In genomic region chr1:6007318-6008083, GRCh38 we compare ENCODE assay signal across 15 cellular contexts. TPM values are rescaled to one million over a fixed set of nuclear protein-coding genes. Genes with fewer than 3 reads are reported as not detected.
A peak's percentile ranks its signal among the peaks of the same experiment; 100 is the strongest.
DNase-seq lines count a peak whose midpoint lies in the region; ATAC-seq and TF ChIP-seq lines count a peak whose summit lies in the region.
"Had no signal": no experiment of that assay in that cellular context is flagged by ENCODE, and none has a peak within 500 bp of the region (broad histone marks: within the 10 kb centered on the region; RNA-seq: fewer than 3 reads in every experiment).

No MANE protein-coding gene starts in this region.

- CTCF ChIA-PET in CD8-positive, alpha-beta T cell (lab: Charles Lee): interaction anchor here (1.0 kb wide), 2 partner anchors 10 to 14 kb away, joined by 3 to 4 read pairs; no protein-coding TSS in a partner anchor
- CTCF ChIA-PET in naive thymus-derived CD4-positive, alpha-beta T cell (lab: Charles Lee): no interaction called here

- H3K9me3 ChIP-seq in CD8-positive, alpha-beta T cell (ENCODE audit: low read length): no peaks in the 10 kb centered on the region
- no peaks in the 10 kb centered on the region for H3K9me3 ChIP-seq in naive thymus-derived CD4-positive, alpha-beta T cell (ENCODE audit: control insufficient read depth in 2 of 3, low read length in 3 of 3)
- H3K9me3 ChIP-seq in stomach: no peaks in the 10 kb centered on the region

- intact Hi-C loops in CD8-positive, alpha-beta T cell (cut with DNase I, micrococcal nuclease): no loop called here
- intact Hi-C loops in naive thymus-derived CD4-positive, alpha-beta T cell (cut with micrococcal nuclease): no loop called here
- intact Hi-C loops in stomach (cut with DNase I; ENCODE audit: low total_unique reads): no loop called here

- POLR2A ChIA-PET in CD8-positive, alpha-beta T cell (lab: Charles Lee): no interaction called here
- POLR2A ChIA-PET in naive thymus-derived CD4-positive, alpha-beta T cell (lab: Charles Lee): interaction anchor here (1.1 kb wide), 1 partner anchor 13 kb away, joined by 3 read pairs; no protein-coding TSS in a partner anchor

- no peak for TF ChIP-seq POLR2A in stomach (IDR thresholded peaks at IDR 0.05)

- 64 to 76% (median 69%) methylated on average over 22 to 25 of the region's 25 CpGs for WGBS in stomach, 5 donors

- no peak overlapping the region for H3K27ac ChIP-seq in CD8-positive, alpha-beta T cell (ENCODE audit: low read depth, low read length)
- no peak overlapping the region for H3K27ac ChIP-seq in naive thymus-derived CD4-positive, alpha-beta T cell (ENCODE audit: low read depth, low read length)
- H3K27ac ChIP-seq in stomach: no peak overlapping the region
- H3K27ac ChIP-seq: parathyroid adenoma had no signal

- peaks cover 11% of the 10 kb centered on the region for H3K4me1 ChIP-seq in CD8-positive, alpha-beta T cell (ENCODE audit: insufficient read depth, low read length)
- H3K4me1 ChIP-seq in naive thymus-derived CD4-positive, alpha-beta T cell (ENCODE audit: control insufficient read depth in 2 of 2, insufficient read depth in 2 of 2, low read length in 2 of 2): peaks cover 0 to 7% of the 10 kb centered on the region in 2 donors
- H3K4me1 ChIP-seq in stomach: no peaks in the 10 kb centered on the region
- H3K4me1 ChIP-seq: parathyroid adenoma had no signal

- H3K4me3 ChIP-seq in CD8-positive, alpha-beta T cell (ENCODE audit: low read depth, low read length): no peak overlapping the region
- H3K4me3 ChIP-seq in choroid plexus epithelial cell (ENCODE audit: low read depth, low read length) (peak overlapping the region; percentile 8), stomach (no peak overlapping the region)
- no peak overlapping the region for H3K4me3 ChIP-seq in naive thymus-derived CD4-positive, alpha-beta T cell (ENCODE audit: low read length)

- peak overlapping the region; percentile 32 for H3K27ac Mint-ChIP-seq in CD8-positive, alpha-beta T cell
- H3K27ac Mint-ChIP-seq in naive thymus-derived CD4-positive, alpha-beta T cell: no peak overlapping the region
- H3K27ac Mint-ChIP-seq in effector memory CD8-positive, alpha-beta T cell: peak overlapping the region in 1 of 2 donors; percentile 90
- H3K27ac Mint-ChIP-seq: activated naive CD4-positive, alpha-beta T cell treated with anti-CD3 and anti-CD28 coated beads, Interleukin-2, amount 50 U/mL, for 24 hours; stimulated activated memory B cell treated with anti-CD40 and anti-IgM and Interleukin-4, amounts not matched to agents 10 μg/mL and 1 μg/mL and 100 μg/mL, for 72 hours had no signal

- H3K4me3 Mint-ChIP-seq in CD8-positive, alpha-beta T cell: no peak overlapping the region
- H3K4me3 Mint-ChIP-seq in naive thymus-derived CD4-positive, alpha-beta T cell: peak overlapping the region in 1 of 10 donors; percentile 29
- H3K4me3 Mint-ChIP-seq in effector memory CD8-positive, alpha-beta T cell: peak overlapping the region in 1 of 2 donors; percentile 59
- H3K4me3 Mint-ChIP-seq: activated naive CD4-positive, alpha-beta T cell treated with anti-CD3 and anti-CD28 coated beads, Interleukin-2, amount 50 U/mL, for 24 hours; CD14-positive monocyte; stimulated activated memory B cell treated with anti-CD40 and anti-IgM and Interleukin-4, amounts not matched to agents 10 μg/mL and 1 μg/mL and 100 μg/mL, for 72 hours had no signal

- peaks cover 12% of the 10 kb centered on the region for H3K36me3 Mint-ChIP-seq in CD8-positive, alpha-beta T cell
- H3K36me3 Mint-ChIP-seq in naive thymus-derived CD4-positive, alpha-beta T cell: peaks cover 0 to 3% (median 0%) of the 10 kb centered on the region in 5 donors
- H3K36me3 Mint-ChIP-seq in effector memory CD8-positive, alpha-beta T cell (ENCODE audit: insufficient read depth): peaks cover 26% of the 10 kb centered on the region

- no peaks in the 10 kb centered on the region for H3K27me3 ChIP-seq in CD8-positive, alpha-beta T cell (ENCODE audit: insufficient read depth, low read length)
- no peaks in the 10 kb centered on the region for H3K27me3 ChIP-seq in naive thymus-derived CD4-positive, alpha-beta T cell (ENCODE audit: control insufficient read depth in 2 of 2, insufficient read depth in 2 of 2, low read length in 2 of 2)
- H3K27me3 ChIP-seq in stomach: peaks cover 0 to 28% (median 0%) of the 10 kb centered on the region in 3 donors

- H3K4me1 Mint-ChIP-seq in CD8-positive, alpha-beta T cell (ENCODE audit: low read depth): peaks cover 25% of the 10 kb centered on the region
- peaks cover 3 to 27% (median 14%) of the 10 kb centered on the region in 7 donors for H3K4me1 Mint-ChIP-seq in naive thymus-derived CD4-positive, alpha-beta T cell
- H3K4me1 Mint-ChIP-seq in effector memory CD8-positive, alpha-beta T cell (ENCODE audit: low read depth in 2 of 2): peaks cover 19 to 35% of the 10 kb centered on the region in 2 donors

- DNase-seq in CD8-positive, alpha-beta T cell: peak in 1 of 7 experiments; percentile 28
- peak; percentile 27 for DNase-seq in NCI-H2227 treated with DMSO at 0.1 percent for 48 hours (lab: John Stamatoyannopoulos, UW)
- peak; percentile 42 for DNase-seq in choroid plexus epithelial cell (ENCODE audit: low read depth)
- peak in 1 of 9 donors; percentile 21 for DNase-seq in naive thymus-derived CD4-positive, alpha-beta T cell
- DNase-seq in stomach: no peak
- DNase-seq in effector memory CD8-positive, alpha-beta T cell: no peak
- DNase-seq in cerebellar cortex (ENCODE audit: low spot score): no peak
- DNase-seq: dermis blood vessel endothelial cell, NCI-H526 treated with DMSO at 0.1 percent for 48 hours, SHP77 had no signal

- no peaks in the 10 kb centered on the region for H3K9me3 Mint-ChIP-seq in CD8-positive, alpha-beta T cell
- H3K9me3 Mint-ChIP-seq in naive thymus-derived CD4-positive, alpha-beta T cell: no peaks in the 10 kb centered on the region
- peaks cover 0 to under 1% of the 10 kb centered on the region in 2 donors for H3K9me3 Mint-ChIP-seq in effector memory CD8-positive, alpha-beta T cell
- H3K9me3 Mint-ChIP-seq: activated naive CD4-positive, alpha-beta T cell treated with anti-CD3 and anti-CD28 coated beads, Interleukin-2, amount 50 U/mL, for 24 hours; CD14-positive monocyte had no signal

- ATAC-seq in CD8-positive, alpha-beta T cell: no peak
- ATAC-seq in naive thymus-derived CD4-positive, alpha-beta T cell: peak; percentile 60
- no peak for ATAC-seq in effector memory CD8-positive, alpha-beta T cell (replicated peaks)
- ATAC-seq in HG03571 (IDR thresholded peaks at IDR 0.05; ENCODE audit: unreplicated experiment): no peak
- ATAC-seq: stimulated activated memory B cell treated with anti-CD40 and anti-IgM and Interleukin-4, amounts not matched to agents 10 μg/mL and 1 μg/mL and 100 μg/mL, for 72 hours had no signal

- H3K27me3 Mint-ChIP-seq in CD8-positive, alpha-beta T cell (ENCODE audit: low read depth): no peaks in the 10 kb centered on the region
- H3K27me3 Mint-ChIP-seq in naive thymus-derived CD4-positive, alpha-beta T cell: no peaks in the 10 kb centered on the region
- no peaks in the 10 kb centered on the region for H3K27me3 Mint-ChIP-seq in effector memory CD8-positive, alpha-beta T cell
- H3K27me3 Mint-ChIP-seq: activated naive CD4-positive, alpha-beta T cell treated with anti-CD3 and anti-CD28 coated beads, Interleukin-2, amount 50 U/mL, for 24 hours; stimulated activated memory B cell treated with anti-CD40 and anti-IgM and Interleukin-4, amounts not matched to agents 10 μg/mL and 1 μg/mL and 100 μg/mL, for 72 hours had no signal

- TF ChIP-seq EP300 in stomach (IDR thresholded peaks at IDR 0.05): no peak

- no peak for TF ChIP-seq CTCF in CD8-positive, alpha-beta T cell (IDR thresholded peaks at IDR 0.05)
- TF ChIP-seq CTCF in choroid plexus epithelial cell (conservative IDR thresholded peaks at IDR 0.05; ENCODE audit: low read depth, low read length): no peak
- no peak for TF ChIP-seq CTCF in stomach (IDR thresholded peaks at IDR 0.05)

- H3K36me3 ChIP-seq in CD8-positive, alpha-beta T cell (ENCODE audit: insufficient read depth, low read length): no peaks in the 10 kb centered on the region
- peaks cover 0 to 12% (median 0%) of the 10 kb centered on the region in 3 experiments for H3K36me3 ChIP-seq in naive thymus-derived CD4-positive, alpha-beta T cell (ENCODE audit: control insufficient read depth in 2 of 3, insufficient read depth in 3 of 3, low read length in 3 of 3)
- H3K36me3 ChIP-seq in stomach: no peaks in the 10 kb centered on the region

RNA-seq across cellular contexts. Expression of gene NPHP4, which starts 15.3 kb away (rescaled TPM):
- 1 to 10 TPM; 3.1 to 3.7 TPM for total RNA-seq in CD8-positive, alpha-beta T cell
- total RNA-seq in naive thymus-derived CD4-positive, alpha-beta T cell: 10 to 100 TPM in 3 of 5 experiments, 1 to 10 TPM in 2; 9.0 to 20.6 (median 11.1) TPM
- 1 to 10 TPM in 1 of 2 donors, under 1 TPM in 1; 0.40 to 2.7 TPM for polyA plus RNA-seq in naive thymus-derived CD4-positive, alpha-beta T cell
- 10 to 100 TPM in 3 of 5 donors, 1 to 10 TPM in 2; 5.3 to 29.7 (median 14.6) TPM for total RNA-seq in stomach
- 1 to 10 TPM; 1.9 to 2.4 (median 2.0) TPM for polyA plus RNA-seq in stomach

RNA-seq across cellular contexts. Expression of gene KCNAB2, which starts 38.2 kb away (rescaled TPM):
- total RNA-seq in CD8-positive, alpha-beta T cell: 100 to 1,000 TPM; 152 to 163 TPM
- 100 to 1,000 TPM; 176 to 310 (median 188) TPM for total RNA-seq in naive thymus-derived CD4-positive, alpha-beta T cell
- 10 to 100 TPM; 16.8 to 33.6 TPM for polyA plus RNA-seq in naive thymus-derived CD4-positive, alpha-beta T cell
- 10 to 100 TPM in 1 of 5 donors, 1 to 10 TPM in 3, under 1 TPM in 1; 0.29 to 39.1 (median 4.2) TPM for total RNA-seq in stomach
- polyA plus RNA-seq in stomach: 1 to 10 TPM; 2.3 to 5.5 (median 2.4) TPM

Comparison
In these comparisons a context has a peak if more than half of its experiments do, and no peak if none do; other contexts are left out.
1. DNase-seq: peak in NCI-H2227 treated with DMSO at 0.1 percent for 48 hours (single experiment) and choroid plexus epithelial cell (single experiment); none in stomach (single experiment), effector memory CD8-positive, alpha-beta T cell (0 of 3) and cerebellar cortex (single experiment).